8 cellular contexts compared by ENCODE assay signal in genomic region chr1:225809842-225810578, GRCh38. TPM values are rescaled to one million over a fixed set of nuclear protein-coding genes. Genes with fewer than 3 reads are reported as not detected.
DNase-seq lines count a peak whose midpoint lies in the region; ATAC-seq and TF ChIP-seq lines count a peak whose summit lies in the region.

Gene EPHX1, plus strand, starts transcription at chr1:225810124. Its CDS starts 18,606 bp downstream, at chr1:225828730.

- TF ChIP-seq CTCF in colonic mucosa (IDR thresholded peaks at IDR 0.05): no peak

- H3K27ac ChIP-seq in colonic mucosa: peak within 1 kb of the TSS; percentile 58

- H3K4me1 Mint-ChIP-seq in activated CD4-positive, alpha-beta T cell treated with anti-CD3 and anti-CD28 coated beads for 36 hours: peaks cover 8% of the 10 kb centered on the region

- no peak within 1 kb of the TSS for H3K27ac Mint-ChIP-seq in activated CD4-positive, alpha-beta T cell treated with anti-CD3 and anti-CD28 coated beads for 36 hours

- peak within 1 kb of the TSS; percentile 76 to 83 for H3K9ac ChIP-seq in colonic mucosa (ENCODE audit: low read depth in 2 of 2, low read length in 2 of 2)

- peaks cover 18% of the 10 kb centered on the region for H3K4me1 ChIP-seq in colonic mucosa

- H3K9me3 ChIP-seq in colonic mucosa: no peaks in the 10 kb centered on the region

- peaks cover 4% of the 10 kb centered on the region for H3K27me3 Mint-ChIP-seq in activated CD4-positive, alpha-beta T cell treated with anti-CD3 and anti-CD28 coated beads for 36 hours

- CTCF ChIA-PET in activated CD4-positive, alpha-beta T cell treated with anti-CD3 and anti-CD28 coated beads for 36 hours (lab: Charles Lee): interaction anchor here (0.6 to 1.1 kb wide), 5 partner anchors 10 to 327 kb away, joined by 3 to 5 read pairs (median 3); partner anchors contain the start of gene PYCR2

- ATAC-seq in GM18868 (IDR thresholded peaks at IDR 0.05; ENCODE audit: unreplicated experiment) (peak; percentile 98), HG03103 (IDR thresholded peaks at IDR 0.05; ENCODE audit: low read depth, unreplicated experiment) (peak; percentile 92), left lobe of liver (peak; percentile 71)
- peak; percentile 98 for ATAC-seq in activated CD4-positive, alpha-beta T cell treated with anti-CD3 and anti-CD28 coated beads for 36 hours

- DNase-seq in AG08396 (ENCODE audit: low spot score) (peak; percentile 97), NCI-H2227 (lab: John Stamatoyannopoulos, UW; ENCODE audit: unreplicated experiment) (peak; percentile 94), colonic mucosa (peak; percentile 96), left lobe of liver (ENCODE audit: low spot score) (peak; percentile 96)
- peak; percentile 84 for DNase-seq in activated CD4-positive, alpha-beta T cell treated with anti-CD3 and anti-CD28 coated beads for 36 hours
- DNase-seq in stimulated activated CD4-positive, alpha-beta T cell treated with anti-CD3 and anti-CD28 coated beads, Interleukin-2, amount 100 ng/mL, for 24 hours: peak; percentile 73 to 87

- H3K9me3 Mint-ChIP-seq in activated CD4-positive, alpha-beta T cell treated with anti-CD3 and anti-CD28 coated beads for 36 hours (ENCODE audit: low read depth): no peaks in the 10 kb centered on the region

- no peaks in the 10 kb centered on the region for H3K36me3 Mint-ChIP-seq in activated CD4-positive, alpha-beta T cell treated with anti-CD3 and anti-CD28 coated beads for 36 hours (ENCODE audit: low read depth)

- POLR2A ChIA-PET in activated CD4-positive, alpha-beta T cell treated with anti-CD3 and anti-CD28 coated beads for 36 hours (lab: Charles Lee): interaction anchor here (0.8 kb wide), 1 partner anchor 32 kb away, joined by 3 read pairs; the partner anchor contains the start of gene SRP9

- peak within 1 kb of the TSS; percentile 75 for H3K4me3 Mint-ChIP-seq in activated CD4-positive, alpha-beta T cell treated with anti-CD3 and anti-CD28 coated beads for 36 hours

- peak within 1 kb of the TSS; percentile 64 for H3K4me3 ChIP-seq in colonic mucosa

- H3K27me3 ChIP-seq in colonic mucosa: no peaks in the 10 kb centered on the region

- intact Hi-C loops in activated CD4-positive, alpha-beta T cell treated with anti-CD3 and anti-CD28 coated beads for 36 hours (cut with DNase I, micrococcal nuclease): loop anchor here in 1 of 2 experiments (1.0 kb wide), 2 partner anchors 33 to 166 kb away; partner anchors contain the start of gene SRP9
- intact Hi-C loops in colonic mucosa (cut with DNase I): no loop called here

- H3K36me3 ChIP-seq in colonic mucosa: no peaks in the 10 kb centered on the region

RNA-seq across cellular contexts. Expression of gene EPHX1, which starts in this region (rescaled TPM):
- total RNA-seq in activated CD4-positive, alpha-beta T cell treated with anti-CD3 and anti-CD28 coated beads for 36 hours: 1 to 10 TPM; 2.5 to 2.6 TPM
- 10 to 100 TPM; 58.0 to 61.9 TPM for total RNA-seq in colonic mucosa
- 1,368 TPM for total RNA-seq in left lobe of liver

Comparison
In these comparisons a context has a peak if more than half of its experiments do, and no peak if none do; other contexts are left out.
1. Peak in every context shown above with its lines: DNase-seq, ATAC-seq, H3K4me3 ChIP-seq and H3K27ac ChIP-seq.
2. RNA of gene EPHX1 (total RNA-seq): 1,368 TPM in left lobe of liver (single experiment); 58.0 to 61.9 TPM in colonic mucosa and 2.5 to 2.6 TPM in activated CD4-positive, alpha-beta T cell treated with anti-CD3 and anti-CD28 coated beads for 36 hours; every median in the first group is over 10 times any median in the second.